13 cellular contexts compared by ENCODE assay signal in genomic region chr19:1097810-1098176, GRCh38. TPM values are rescaled to one million over a fixed set of nuclear protein-coding genes. Genes with fewer than 3 reads are reported as not detected.
DNase-seq lines count a peak whose midpoint lies in the region; ATAC-seq, FAIRE-seq and TF ChIP-seq lines count a peak whose summit lies in the region.
"Had no signal": no experiment of that assay in that cellular context is flagged by ENCODE, and none has a peak within 500 bp of the region (broad histone marks: within the 10 kb centered on the region; RNA-seq: fewer than 3 reads in every experiment).

No MANE protein-coding gene starts in this region.

- H3K9me3 Mint-ChIP-seq in activated CD4-positive, alpha-beta T cell treated with anti-CD3 and anti-CD28 coated beads, Interleukin-2, amount 10 ng/mL, durations not matched to agents 7 days and 5 days: peaks cover 8% of the 10 kb centered on the region

- H3K27me3 ChIP-seq in Peyer's patch: no peaks in the 10 kb centered on the region
- H3K27me3 ChIP-seq in suprapubic skin: no peaks in the 10 kb centered on the region
- H3K27me3 ChIP-seq: right atrium auricular region had no signal

- FAIRE-seq in kidney (lab: Jason Lieb, UNC): no peak
- FAIRE-seq: bronchial epithelial cell had no signal

- intact Hi-C loops in kidney (cut with DNase I): no loop called here

- peak overlapping the region in 1 of 4 donors; percentile 8 for H3K4me3 ChIP-seq in Peyer's patch
- no peak overlapping the region for H3K4me3 ChIP-seq in kidney (ENCODE audit: low read length in 2 of 2)
- H3K4me3 ChIP-seq in suprapubic skin: no peak overlapping the region
- H3K4me3 ChIP-seq: lung, right atrium auricular region had no signal

- CTCF ChIA-PET in activated CD4-positive, alpha-beta T cell treated with anti-CD3 and anti-CD28 coated beads, Interleukin-2, amount 10 ng/mL, durations not matched to agents 7 days and 5 days (lab: Charles Lee): interaction anchor here (0.6 to 2.0 kb wide), 8 partner anchors 8 to 97 kb away, joined by 3 to 9 read pairs (median 4); no protein-coding TSS in a partner anchor

- no peaks in the 10 kb centered on the region for H3K27me3 Mint-ChIP-seq in activated CD4-positive, alpha-beta T cell treated with anti-CD3 and anti-CD28 coated beads, Interleukin-2, amount 10 ng/mL, durations not matched to agents 7 days and 5 days

- ATAC-seq in SK-N-SH treated with all-trans-retinoic acid at 6 μM for 48 hours (no peak), GM18511 (IDR thresholded peaks at IDR 0.05; ENCODE audit: unreplicated experiment) (no peak)

- H3K9me3 ChIP-seq in Peyer's patch (no peaks in the 10 kb centered on the region), kidney (ENCODE audit: control insufficient read depth in 1 of 2, low read length in 2 of 2) (no peaks in the 10 kb centered on the region), suprapubic skin (no peaks in the 10 kb centered on the region)
- H3K9me3 ChIP-seq: right atrium auricular region had no signal

- H3K4me1 Mint-ChIP-seq in activated CD4-positive, alpha-beta T cell treated with anti-CD3 and anti-CD28 coated beads, Interleukin-2, amount 10 ng/mL, durations not matched to agents 7 days and 5 days: peaks cover 71% of the 10 kb centered on the region

- TF ChIP-seq EP300 in suprapubic skin (IDR thresholded peaks at IDR 0.05): no peak

- POLR2A ChIA-PET in activated CD4-positive, alpha-beta T cell treated with anti-CD3 and anti-CD28 coated beads, Interleukin-2, amount 10 ng/mL, durations not matched to agents 7 days and 5 days (lab: Charles Lee): no interaction called here

- no peak overlapping the region for H3K4me3 Mint-ChIP-seq in activated CD4-positive, alpha-beta T cell treated with anti-CD3 and anti-CD28 coated beads, Interleukin-2, amount 10 ng/mL, durations not matched to agents 7 days and 5 days

- TF ChIP-seq CTCF in Peyer's patch (IDR thresholded peaks at IDR 0.05) (no peak), kidney (IDR thresholded peaks at IDR 0.05; ENCODE audit: borderline replicate concordance, extremely low read depth, insufficient read depth) (no peak), suprapubic skin (IDR thresholded peaks at IDR 0.05) (no peak)

- H3K36me3 ChIP-seq in Peyer's patch (peaks cover 0 to 10% (median 0%) of the 10 kb centered on the region in 3 donors), kidney (ENCODE audit: control insufficient read depth in 1 of 2, insufficient read depth in 2 of 2, low read length in 2 of 2) (no peaks in the 10 kb centered on the region), suprapubic skin (peaks cover 8% of the 10 kb centered on the region)

- peak overlapping the region; percentile 76 for H3K27ac Mint-ChIP-seq in activated CD4-positive, alpha-beta T cell treated with anti-CD3 and anti-CD28 coated beads, Interleukin-2, amount 10 ng/mL, durations not matched to agents 7 days and 5 days

- peak overlapping the region in 3 of 4 donors; percentile 44 to 91 (median 91) for H3K27ac ChIP-seq in Peyer's patch
- H3K27ac ChIP-seq in kidney (ENCODE audit: low read depth in 2 of 2, low read length in 2 of 2): peak overlapping the region; percentile 40 to 85
- peak overlapping the region; percentile 100 for H3K27ac ChIP-seq in suprapubic skin

- DNase-seq in activated CD4-positive, alpha-beta T cell treated with anti-CD3 and anti-CD28 coated beads, Interleukin-2, amount 10 ng/mL, durations not matched to agents 7 days and 5 days: no peak
- DNase-seq in activated CD4-positive, alpha-beta T cell treated with anti-CD3 and anti-CD28 coated beads, Interleukin-2, amount 50 U/mL, for 1 hour: no peak
- peak in 1 of 3 donors; percentile 71 for DNase-seq in Peyer's patch
- DNase-seq in kidney: no peak
- DNase-seq in suprapubic skin (ENCODE audit: low spot score in 2 of 2): no peak
- DNase-seq in DMS 273 treated with DMSO at 0.1 percent for 48 hours (lab: John Stamatoyannopoulos, UW): no peak
- DNase-seq: foreskin fibroblast, SIG-M5 had no signal

- no peak overlapping the region for H3K9ac ChIP-seq in kidney (ENCODE audit: low read length in 2 of 2)

- peaks cover 4 to 72% (median 32%) of the 10 kb centered on the region in 4 donors for H3K4me1 ChIP-seq in Peyer's patch
- peaks cover 21 to 41% of the 10 kb centered on the region in 2 donors for H3K4me1 ChIP-seq in kidney (ENCODE audit: control insufficient read depth in 1 of 2, insufficient read depth in 1 of 2, low read depth in 1 of 2, low read length in 2 of 2)
- H3K4me1 ChIP-seq in suprapubic skin: peaks cover 73% of the 10 kb centered on the region

- WGBS in suprapubic skin: 67% methylated on average over 7 of the region's 7 CpGs

- H3K36me3 Mint-ChIP-seq in activated CD4-positive, alpha-beta T cell treated with anti-CD3 and anti-CD28 coated beads, Interleukin-2, amount 10 ng/mL, durations not matched to agents 7 days and 5 days (ENCODE audit: low read depth): peaks cover 20% of the 10 kb centered on the region

- TF ChIP-seq POLR2A in Peyer's patch (IDR thresholded peaks at IDR 0.05) (no peak), suprapubic skin (IDR thresholded peaks at IDR 0.05) (no peak)

TF ChIP-seq in SK-N-SH treated with all-trans-retinoic acid at 6 μM for 48 hours, 23 proteins besides CTCF, POLR2A, EP300 and RAD21:
- TF ChIP-seq TOX (CRISPR knock-in tag; IDR thresholded peaks at IDR 0.05; ENCODE audit: borderline replicate concordance): no peak
- TF ChIP-seq GLIS3 (CRISPR knock-in tag; IDR thresholded peaks at IDR 0.05): no peak
- TF ChIP-seq POU6F1 (CRISPR knock-in tag; IDR thresholded peaks at IDR 0.05; ENCODE audit: borderline replicate concordance, low read depth): no peak
- no peak for TF ChIP-seq ZFP3 (CRISPR knock-in tag; IDR thresholded peaks at IDR 0.05)

RNA-seq across cellular contexts. Expression of gene POLR2E, which starts 2.6 kb away (rescaled TPM):
- 100 to 1,000 TPM; 120 to 133 TPM for total RNA-seq in activated CD4-positive, alpha-beta T cell treated with anti-CD3 and anti-CD28 coated beads, Interleukin-2, amount 10 ng/mL, durations not matched to agents 7 days and 5 days
- total RNA-seq in Peyer's patch (100 to 1,000 TPM in 2 of 4 donors, 10 to 100 TPM in 2; 74.3 to 107 (median 96.9) TPM), kidney (158 TPM), suprapubic skin (100 to 1,000 TPM in 3 of 4 donors, 10 to 100 TPM in 1; 84.1 to 142 (median 111) TPM)
- polyA plus RNA-seq in kidney (ENCODE audit: insufficient read depth, low read depth, low replicate concordance): 189 TPM

RNA-seq across cellular contexts. Expression of gene GPX4, which starts 6.0 kb away (rescaled TPM):
- total RNA-seq in activated CD4-positive, alpha-beta T cell treated with anti-CD3 and anti-CD28 coated beads, Interleukin-2, amount 10 ng/mL, durations not matched to agents 7 days and 5 days: 100 to 1,000 TPM; 106 to 114 TPM
- total RNA-seq in Peyer's patch: 100 to 1,000 TPM; 258 to 493 (median 326) TPM
- 268 TPM for total RNA-seq in kidney
- 966 TPM for polyA plus RNA-seq in kidney (ENCODE audit: insufficient read depth, low read depth, low replicate concordance)
- 100 to 1,000 TPM; 267 to 359 (median 344) TPM for total RNA-seq in suprapubic skin

RNA-seq across cellular contexts. Expression of gene ARHGAP45, which starts 30.8 kb away (rescaled TPM):
- 100 to 1,000 TPM; 487 to 570 TPM for total RNA-seq in activated CD4-positive, alpha-beta T cell treated with anti-CD3 and anti-CD28 coated beads, Interleukin-2, amount 10 ng/mL, durations not matched to agents 7 days and 5 days
- total RNA-seq in Peyer's patch (100 to 1,000 TPM in 2 of 4 donors, 10 to 100 TPM in 2; 82.6 to 187 (median 118) TPM), kidney (50.0 TPM), suprapubic skin (10 to 100 TPM; 11.5 to 13.4 (median 12.6) TPM)
- 11.8 TPM for polyA plus RNA-seq in kidney (ENCODE audit: insufficient read depth, low read depth, low replicate concordance)

RNA-seq across cellular contexts. Expression of gene ABCA7, which starts 57.9 kb away (rescaled TPM):
- total RNA-seq in activated CD4-positive, alpha-beta T cell treated with anti-CD3 and anti-CD28 coated beads, Interleukin-2, amount 10 ng/mL, durations not matched to agents 7 days and 5 days: 10 to 100 TPM; 75.9 to 87.5 TPM
- 100 to 1,000 TPM in 1 of 4 donors, 10 to 100 TPM in 3; 30.1 to 162 (median 72.1) TPM for total RNA-seq in Peyer's patch
- total RNA-seq in kidney: 20.4 TPM
- 11.7 TPM for polyA plus RNA-seq in kidney (ENCODE audit: insufficient read depth, low read depth, low replicate concordance)
- total RNA-seq in suprapubic skin: 10 to 100 TPM; 29.8 to 97.6 (median 47.5) TPM
